In the genomic region with DNA sequence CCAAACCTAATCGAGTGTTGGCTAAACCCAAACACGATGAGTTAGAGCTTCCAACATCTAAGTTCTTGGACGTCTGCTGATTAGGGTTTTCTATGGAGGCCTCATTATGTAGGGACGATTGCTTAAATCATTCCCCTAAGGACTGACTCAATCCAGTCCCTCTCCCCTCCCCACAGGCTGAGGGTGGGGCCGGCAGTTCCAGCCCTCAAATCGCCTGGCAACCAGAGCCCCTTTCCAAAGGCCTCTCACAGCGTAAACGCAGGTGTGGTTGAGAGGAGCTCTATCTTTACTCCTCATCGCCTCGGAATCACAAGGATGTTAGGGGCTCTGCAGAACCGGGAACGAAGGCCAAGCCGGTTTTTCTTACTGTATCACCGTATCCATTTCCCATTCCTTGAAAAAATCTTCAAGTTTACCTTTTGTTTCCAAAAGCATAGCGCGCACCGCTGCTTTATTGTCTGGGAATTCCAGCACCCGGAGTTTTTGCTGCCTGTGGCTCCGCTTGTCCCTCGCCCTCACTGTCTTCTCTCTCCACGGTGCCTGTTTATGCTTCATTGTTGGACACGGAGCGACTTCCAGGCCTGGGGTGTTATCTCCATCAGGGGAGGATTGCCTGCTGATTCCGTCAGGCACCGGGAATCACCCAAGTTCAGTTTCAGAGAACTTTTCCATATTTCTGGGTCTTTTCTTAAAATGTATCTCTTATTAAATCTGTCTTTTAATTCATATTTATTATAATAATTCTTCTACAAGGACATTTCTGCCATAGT, we compare ENCODE assay signal across 1 cellular context.
TF ChIP-seq lines count a peak whose summit lies in the region.

No MANE protein-coding gene starts in this region.

TF ChIP-seq in H1, 55 proteins besides CTCF, POLR2A, EP300 and RAD21:
- no peak for TF ChIP-seq SP2 (IDR thresholded peaks at IDR 0.05; ENCODE audit: low read length)
- TF ChIP-seq POLR2AphosphoS5 (IDR thresholded peaks at IDR 0.05; ENCODE audit: low read depth, low read length) = peak; percentile 62; the same call in 1 of the 2 replicates
- TF ChIP-seq RXRA (IDR thresholded peaks at IDR 0.05; ENCODE audit: insufficient read depth, low read depth, low read length) = no peak
- TF ChIP-seq CTBP2 (IDR thresholded peaks at IDR 0.05; ENCODE audit: borderline replicate concordance, insufficient read depth, insufficient read length, low read length) = no peak
- peak; percentile 70; the same call in 1 of the 2 replicates for TF ChIP-seq RBBP5 (IDR thresholded peaks at IDR 0.05; ENCODE audit: borderline replicate concordance, low read depth, low read length)
- no peak for TF ChIP-seq KDM1A (IDR thresholded peaks at IDR 0.05; ENCODE audit: borderline replicate concordance, low read length)
- TF ChIP-seq BACH1 (IDR thresholded peaks at IDR 0.05; ENCODE audit: low read length) = no peak
- TF ChIP-seq KDM4A (IDR thresholded peaks at IDR 0.05; ENCODE audit: low read depth, low read length, severe bottlenecking) = no peak
- no peak for TF ChIP-seq TAF7 (optimal IDR thresholded peaks at IDR 0.05; ENCODE audit: borderline replicate concordance, low read depth, low read length)
- TF ChIP-seq ATF3 (IDR thresholded peaks at IDR 0.05; ENCODE audit: insufficient read depth, low read depth, low read length) = no peak
- TF ChIP-seq CHD1 (IDR thresholded peaks at IDR 0.05; ENCODE audit: low read depth, low read length) = no peak
- no peak for TF ChIP-seq SIRT6 (IDR thresholded peaks at IDR 0.05; ENCODE audit: low read length)
- peak; percentile 49; the same call in 1 of the 2 replicates for TF ChIP-seq CEBPB (IDR thresholded peaks at IDR 0.05; ENCODE audit: low read depth, low read length)
- no peak for TF ChIP-seq ASH2L (IDR thresholded peaks at IDR 0.05; ENCODE audit: low read length)
- TF ChIP-seq, protein P1, sequence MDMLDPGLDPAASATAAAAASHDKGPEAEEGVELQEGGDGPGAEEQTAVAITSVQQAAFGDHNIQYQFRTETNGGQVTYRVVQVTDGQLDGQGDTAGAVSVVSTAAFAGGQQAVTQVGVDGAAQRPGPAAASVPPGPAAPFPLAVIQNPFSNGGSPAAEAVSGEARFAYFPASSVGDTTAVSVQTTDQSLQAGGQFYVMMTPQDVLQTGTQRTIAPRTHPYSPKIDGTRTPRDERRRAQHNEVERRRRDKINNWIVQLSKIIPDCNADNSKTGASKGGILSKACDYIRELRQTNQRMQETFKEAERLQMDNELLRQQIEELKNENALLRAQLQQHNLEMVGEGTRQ (IDR thresholded peaks at IDR 0.05; ENCODE audit: low read length) = no peak
- TF ChIP-seq RNF2 (IDR thresholded peaks at IDR 0.05; ENCODE audit: borderline replicate concordance, low read depth, low read length, missing control alignments, poor library complexity, severe bottlenecking) = no peak
- TF ChIP-seq TCF12 (IDR thresholded peaks at IDR 0.05; ENCODE audit: low read depth, low read length) = 0 out of 2 replicates have a peak, but pooled peaks have one; percentile 51
- TF ChIP-seq EGR1 (IDR thresholded peaks at IDR 0.05; ENCODE audit: borderline replicate concordance, low read depth, low read length) = no peak
- TF ChIP-seq SRF (IDR thresholded peaks at IDR 0.05; ENCODE audit: low read depth, low read length) = no peak
- TF ChIP-seq, protein P2, sequence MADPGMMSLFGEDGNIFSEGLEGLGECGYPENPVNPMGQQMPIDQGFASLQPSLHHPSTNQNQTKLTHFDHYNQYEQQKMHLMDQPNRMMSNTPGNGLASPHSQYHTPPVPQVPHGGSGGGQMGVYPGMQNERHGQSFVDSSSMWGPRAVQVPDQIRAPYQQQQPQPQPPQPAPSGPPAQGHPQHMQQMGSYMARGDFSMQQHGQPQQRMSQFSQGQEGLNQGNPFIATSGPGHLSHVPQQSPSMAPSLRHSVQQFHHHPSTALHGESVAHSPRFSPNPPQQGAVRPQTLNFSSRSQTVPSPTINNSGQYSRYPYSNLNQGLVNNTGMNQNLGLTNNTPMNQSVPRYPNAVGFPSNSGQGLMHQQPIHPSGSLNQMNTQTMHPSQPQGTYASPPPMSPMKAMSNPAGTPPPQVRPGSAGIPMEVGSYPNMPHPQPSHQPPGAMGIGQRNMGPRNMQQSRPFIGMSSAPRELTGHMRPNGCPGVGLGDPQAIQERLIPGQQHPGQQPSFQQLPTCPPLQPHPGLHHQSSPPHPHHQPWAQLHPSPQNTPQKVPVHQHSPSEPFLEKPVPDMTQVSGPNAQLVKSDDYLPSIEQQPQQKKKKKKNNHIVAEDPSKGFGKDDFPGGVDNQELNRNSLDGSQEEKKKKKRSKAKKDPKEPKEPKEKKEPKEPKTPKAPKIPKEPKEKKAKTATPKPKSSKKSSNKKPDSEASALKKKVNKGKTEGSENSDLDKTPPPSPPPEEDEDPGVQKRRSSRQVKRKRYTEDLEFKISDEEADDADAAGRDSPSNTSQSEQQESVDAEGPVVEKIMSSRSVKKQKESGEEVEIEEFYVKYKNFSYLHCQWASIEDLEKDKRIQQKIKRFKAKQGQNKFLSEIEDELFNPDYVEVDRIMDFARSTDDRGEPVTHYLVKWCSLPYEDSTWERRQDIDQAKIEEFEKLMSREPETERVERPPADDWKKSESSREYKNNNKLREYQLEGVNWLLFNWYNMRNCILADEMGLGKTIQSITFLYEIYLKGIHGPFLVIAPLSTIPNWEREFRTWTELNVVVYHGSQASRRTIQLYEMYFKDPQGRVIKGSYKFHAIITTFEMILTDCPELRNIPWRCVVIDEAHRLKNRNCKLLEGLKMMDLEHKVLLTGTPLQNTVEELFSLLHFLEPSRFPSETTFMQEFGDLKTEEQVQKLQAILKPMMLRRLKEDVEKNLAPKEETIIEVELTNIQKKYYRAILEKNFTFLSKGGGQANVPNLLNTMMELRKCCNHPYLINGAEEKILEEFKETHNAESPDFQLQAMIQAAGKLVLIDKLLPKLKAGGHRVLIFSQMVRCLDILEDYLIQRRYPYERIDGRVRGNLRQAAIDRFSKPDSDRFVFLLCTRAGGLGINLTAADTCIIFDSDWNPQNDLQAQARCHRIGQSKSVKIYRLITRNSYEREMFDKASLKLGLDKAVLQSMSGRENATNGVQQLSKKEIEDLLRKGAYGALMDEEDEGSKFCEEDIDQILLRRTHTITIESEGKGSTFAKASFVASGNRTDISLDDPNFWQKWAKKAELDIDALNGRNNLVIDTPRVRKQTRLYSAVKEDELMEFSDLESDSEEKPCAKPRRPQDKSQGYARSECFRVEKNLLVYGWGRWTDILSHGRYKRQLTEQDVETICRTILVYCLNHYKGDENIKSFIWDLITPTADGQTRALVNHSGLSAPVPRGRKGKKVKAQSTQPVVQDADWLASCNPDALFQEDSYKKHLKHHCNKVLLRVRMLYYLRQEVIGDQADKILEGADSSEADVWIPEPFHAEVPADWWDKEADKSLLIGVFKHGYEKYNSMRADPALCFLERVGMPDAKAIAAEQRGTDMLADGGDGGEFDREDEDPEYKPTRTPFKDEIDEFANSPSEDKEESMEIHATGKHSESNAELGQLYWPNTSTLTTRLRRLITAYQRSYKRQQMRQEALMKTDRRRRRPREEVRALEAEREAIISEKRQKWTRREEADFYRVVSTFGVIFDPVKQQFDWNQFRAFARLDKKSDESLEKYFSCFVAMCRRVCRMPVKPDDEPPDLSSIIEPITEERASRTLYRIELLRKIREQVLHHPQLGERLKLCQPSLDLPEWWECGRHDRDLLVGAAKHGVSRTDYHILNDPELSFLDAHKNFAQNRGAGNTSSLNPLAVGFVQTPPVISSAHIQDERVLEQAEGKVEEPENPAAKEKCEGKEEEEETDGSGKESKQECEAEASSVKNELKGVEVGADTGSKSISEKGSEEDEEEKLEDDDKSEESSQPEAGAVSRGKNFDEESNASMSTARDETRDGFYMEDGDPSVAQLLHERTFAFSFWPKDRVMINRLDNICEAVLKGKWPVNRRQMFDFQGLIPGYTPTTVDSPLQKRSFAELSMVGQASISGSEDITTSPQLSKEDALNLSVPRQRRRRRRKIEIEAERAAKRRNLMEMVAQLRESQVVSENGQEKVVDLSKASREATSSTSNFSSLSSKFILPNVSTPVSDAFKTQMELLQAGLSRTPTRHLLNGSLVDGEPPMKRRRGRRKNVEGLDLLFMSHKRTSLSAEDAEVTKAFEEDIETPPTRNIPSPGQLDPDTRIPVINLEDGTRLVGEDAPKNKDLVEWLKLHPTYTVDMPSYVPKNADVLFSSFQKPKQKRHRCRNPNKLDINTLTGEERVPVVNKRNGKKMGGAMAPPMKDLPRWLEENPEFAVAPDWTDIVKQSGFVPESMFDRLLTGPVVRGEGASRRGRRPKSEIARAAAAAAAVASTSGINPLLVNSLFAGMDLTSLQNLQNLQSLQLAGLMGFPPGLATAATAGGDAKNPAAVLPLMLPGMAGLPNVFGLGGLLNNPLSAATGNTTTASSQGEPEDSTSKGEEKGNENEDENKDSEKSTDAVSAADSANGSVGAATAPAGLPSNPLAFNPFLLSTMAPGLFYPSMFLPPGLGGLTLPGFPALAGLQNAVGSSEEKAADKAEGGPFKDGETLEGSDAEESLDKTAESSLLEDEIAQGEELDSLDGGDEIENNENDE (IDR thresholded peaks at IDR 0.05; ENCODE audit: insufficient replicate concordance, low read length) = no peak
- TF ChIP-seq RFX5 (IDR thresholded peaks at IDR 0.05; ENCODE audit: borderline replicate concordance, low read depth, low read length) = no peak
- TF ChIP-seq SP4 (IDR thresholded peaks at IDR 0.05; ENCODE audit: low read length) = no peak
- no peak for TF ChIP-seq SUZ12 (IDR thresholded peaks at IDR 0.05; ENCODE audit: low read length)
- no peak for TF ChIP-seq BRCA1 (IDR thresholded peaks at IDR 0.05; ENCODE audit: low read depth, low read length)
- TF ChIP-seq EZH2 (IDR thresholded peaks at IDR 0.05; ENCODE audit: low read depth, low read length, severe bottlenecking) = no peak
- TF ChIP-seq, protein P3, sequence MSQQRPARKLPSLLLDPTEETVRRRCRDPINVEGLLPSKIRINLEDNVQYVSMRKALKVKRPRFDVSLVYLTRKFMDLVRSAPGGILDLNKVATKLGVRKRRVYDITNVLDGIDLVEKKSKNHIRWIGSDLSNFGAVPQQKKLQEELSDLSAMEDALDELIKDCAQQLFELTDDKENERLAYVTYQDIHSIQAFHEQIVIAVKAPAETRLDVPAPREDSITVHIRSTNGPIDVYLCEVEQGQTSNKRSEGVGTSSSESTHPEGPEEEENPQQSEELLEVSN (IDR thresholded peaks at IDR 0.05) = no peak
- TF ChIP-seq SP1 (IDR thresholded peaks at IDR 0.05; ENCODE audit: low read depth, low read length) = peak; percentile 54; the same call in 1 of the 2 replicates
- no peak for TF ChIP-seq CBX5 (IDR thresholded peaks at IDR 0.05; ENCODE audit: low read depth, low read length)
- TF ChIP-seq, protein P4, sequence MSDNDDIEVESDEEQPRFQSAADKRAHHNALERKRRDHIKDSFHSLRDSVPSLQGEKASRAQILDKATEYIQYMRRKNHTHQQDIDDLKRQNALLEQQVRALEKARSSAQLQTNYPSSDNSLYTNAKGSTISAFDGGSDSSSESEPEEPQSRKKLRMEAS (IDR thresholded peaks at IDR 0.05) = no peak
- TF ChIP-seq TEAD4 (IDR thresholded peaks at IDR 0.05; ENCODE audit: low read depth, low read length) = no peak
- TF ChIP-seq TBP (IDR thresholded peaks at IDR 0.05; ENCODE audit: low read depth, low read length) = peak; percentile 59; the same call in 1 of the 2 replicates
- no peak for TF ChIP-seq JUND (IDR thresholded peaks at IDR 0.05; ENCODE audit: low read length)
- TF ChIP-seq CBX8 (IDR thresholded peaks at IDR 0.05; ENCODE audit: borderline replicate concordance, low read depth, low read length) = no peak
- TF ChIP-seq HDAC6 (IDR thresholded peaks at IDR 0.05; ENCODE audit: low read depth, low read length) = no peak
- no peak for TF ChIP-seq SIN3A (conservative IDR thresholded peaks at IDR 0.05 in 1 of 2, IDR thresholded peaks at IDR 0.05 in 1 of 2; ENCODE audit: low read depth in 1 of 2, low read length in 2 of 2)
- TF ChIP-seq POU5F1 (IDR thresholded peaks at IDR 0.05; ENCODE audit: low read depth, low read length) = no peak
- no peak for TF ChIP-seq SIX5 (IDR thresholded peaks at IDR 0.05; ENCODE audit: low read depth, low read length)
- TF ChIP-seq ZNF274 (IDR thresholded peaks at IDR 0.05; ENCODE audit: borderline replicate concordance, extremely low read depth, low read length) = no peak
- no peak for TF ChIP-seq PHF8 (conservative IDR thresholded peaks at IDR 0.05; ENCODE audit: low read depth, low read length)
- TF ChIP-seq TAF1 (IDR thresholded peaks at IDR 0.05; ENCODE audit: low read depth, low read length) = peak; percentile 74
- no peak for TF ChIP-seq SAP30 (IDR thresholded peaks at IDR 0.05; ENCODE audit: insufficient read depth, insufficient replicate concordance, low read length)
- TF ChIP-seq YY1 (IDR thresholded peaks at IDR 0.05; ENCODE audit: low read depth, low read length) = no peak
- no peak for TF ChIP-seq BCL11A (IDR thresholded peaks at IDR 0.05; ENCODE audit: low read depth in 2 of 2, low read length in 2 of 2)
- TF ChIP-seq JUN (IDR thresholded peaks at IDR 0.05; ENCODE audit: low read depth, low read length) = no peak
- TF ChIP-seq MAFK (IDR thresholded peaks at IDR 0.05; ENCODE audit: low read depth, low read length) = no peak
- TF ChIP-seq NANOG (IDR thresholded peaks at IDR 0.05; ENCODE audit: insufficient read depth, low read depth, low read length, poor library complexity, severe bottlenecking) = no peak
- no peak for TF ChIP-seq CHD2 (IDR thresholded peaks at IDR 0.05; ENCODE audit: low read length)
- TF ChIP-seq, protein P5, sequence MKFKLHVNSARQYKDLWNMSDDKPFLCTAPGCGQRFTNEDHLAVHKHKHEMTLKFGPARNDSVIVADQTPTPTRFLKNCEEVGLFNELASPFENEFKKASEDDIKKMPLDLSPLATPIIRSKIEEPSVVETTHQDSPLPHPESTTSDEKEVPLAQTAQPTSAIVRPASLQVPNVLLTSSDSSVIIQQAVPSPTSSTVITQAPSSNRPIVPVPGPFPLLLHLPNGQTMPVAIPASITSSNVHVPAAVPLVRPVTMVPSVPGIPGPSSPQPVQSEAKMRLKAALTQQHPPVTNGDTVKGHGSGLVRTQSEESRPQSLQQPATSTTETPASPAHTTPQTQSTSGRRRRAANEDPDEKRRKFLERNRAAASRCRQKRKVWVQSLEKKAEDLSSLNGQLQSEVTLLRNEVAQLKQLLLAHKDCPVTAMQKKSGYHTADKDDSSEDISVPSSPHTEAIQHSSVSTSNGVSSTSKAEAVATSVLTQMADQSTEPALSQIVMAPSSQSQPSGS (IDR thresholded peaks at IDR 0.05; ENCODE audit: low read length) = no peak
